In the genomic region with DNA sequence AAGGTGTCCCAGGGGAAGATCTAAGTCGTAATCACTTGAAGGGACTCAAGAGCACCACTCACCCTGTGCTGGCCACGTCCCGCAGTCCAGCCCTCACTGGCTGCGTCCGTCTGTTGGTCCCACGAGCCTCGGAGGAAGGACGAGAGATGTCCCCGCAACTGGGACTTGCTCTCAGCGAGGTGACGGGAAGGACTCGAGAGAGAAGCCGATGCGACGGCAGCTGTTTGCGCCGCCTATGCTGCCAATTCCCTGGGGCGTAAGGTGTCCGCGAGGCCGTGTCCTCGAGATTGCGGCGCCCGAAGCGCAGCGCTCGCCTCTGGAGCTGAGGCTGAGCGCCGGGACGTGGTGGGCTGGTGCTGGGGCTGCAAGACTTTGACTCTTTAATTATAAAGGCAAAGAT, we compare ENCODE assay signal across 22 cellular contexts.
A peak's percentile ranks its signal among the peaks of the same experiment; 100 is the strongest.
DNase-seq lines count a peak whose midpoint lies in the region; ATAC-seq and TF ChIP-seq lines count a peak whose summit lies in the region.
"Had no signal": no experiment of that assay in that cellular context is flagged by ENCODE, and none has a peak within 500 bp of the region (broad histone marks: within the 10 kb centered on the region; RNA-seq: fewer than 3 reads in every experiment).

No MANE protein-coding gene starts in this region.

- no peaks in the 10 kb centered on the region for H3K27me3 ChIP-seq in right cardiac atrium (ENCODE audit: control insufficient read depth, insufficient read depth)
- no peaks in the 10 kb centered on the region for H3K27me3 ChIP-seq in heart left ventricle
- H3K27me3 ChIP-seq: BLaER1 had no signal

- CTCF ChIA-PET in activated naive CD4-positive, alpha-beta T cell treated with anti-CD3 and anti-CD28 coated beads, Interleukin-2, amount 10 ng/mL, durations not matched to agents 7 days and 5 days (lab: Charles Lee), result no interaction called here

- no peaks in the 10 kb centered on the region for H3K4me1 ChIP-seq in right cardiac atrium (ENCODE audit: control insufficient read depth, insufficient read depth, low read length)
- no peaks in the 10 kb centered on the region for H3K4me1 ChIP-seq in heart left ventricle
- H3K4me1 ChIP-seq: BLaER1, Caco-2 had no signal

- H3K4me3 Mint-ChIP-seq in activated naive CD4-positive, alpha-beta T cell treated with anti-CD3 and anti-CD28 coated beads, Interleukin-2, amount 10 ng/mL, durations not matched to agents 7 days and 5 days, result no peak overlapping the region
- no peak overlapping the region for H3K4me3 Mint-ChIP-seq in activated naive CD8-positive, alpha-beta T cell treated with anti-CD3 and anti-CD28 coated beads for 36 hours
- H3K4me3 Mint-ChIP-seq: B cell; CD4-positive, CD25-positive, alpha-beta regulatory T cell; CD8-positive, alpha-beta T cell; GM23338; H9 had no signal

- WGBS in right cardiac atrium, result 94% methylated on average over 31 of the region's 31 CpGs
- 89 to 94% (median 91%) methylated on average over 31 of the region's 31 CpGs for WGBS in heart left ventricle, 4 donors

- H3K36me3 ChIP-seq in heart left ventricle, result no peaks in the 10 kb centered on the region
- H3K36me3 ChIP-seq: BLaER1 had no signal

- TF ChIP-seq CTCF in heart left ventricle (IDR thresholded peaks at IDR 0.05), result no peak

- peaks cover 10% of the 10 kb centered on the region for H3K9me3 Mint-ChIP-seq in activated naive CD4-positive, alpha-beta T cell treated with anti-CD3 and anti-CD28 coated beads, Interleukin-2, amount 10 ng/mL, durations not matched to agents 7 days and 5 days
- H3K9me3 Mint-ChIP-seq in activated naive CD8-positive, alpha-beta T cell treated with anti-CD3 and anti-CD28 coated beads for 36 hours, result peaks cover 11% of the 10 kb centered on the region

- ATAC-seq in right cardiac atrium (no peak), heart left ventricle (no peak)
- ATAC-seq: CD8-positive, alpha-beta T cell; GM12878; GM23338; HCT116 had no signal

- no peaks in the 10 kb centered on the region for H3K36me3 Mint-ChIP-seq in activated naive CD4-positive, alpha-beta T cell treated with anti-CD3 and anti-CD28 coated beads, Interleukin-2, amount 10 ng/mL, durations not matched to agents 7 days and 5 days
- no peaks in the 10 kb centered on the region for H3K36me3 Mint-ChIP-seq in activated naive CD8-positive, alpha-beta T cell treated with anti-CD3 and anti-CD28 coated beads for 36 hours
- H3K36me3 Mint-ChIP-seq: CD4-positive, CD25-positive, alpha-beta regulatory T cell; CD8-positive, alpha-beta T cell had no signal

- DNase-seq in activated effector memory CD4-positive, alpha-beta T cell treated with anti-CD3 and anti-CD28 coated beads, Interleukin-2, amount 50 U/mL, for 16 hours, result peak; percentile 56
- DNase-seq in activated effector memory CD4-positive, alpha-beta T cell treated with Interleukin-2 at 50 U/mL for 16 hours, result no peak
- peak in 2 of 3 donors; percentile 12 to 34 for DNase-seq in right cardiac atrium
- DNase-seq in heart left ventricle, result no peak
- DNase-seq in posterior vena cava (ENCODE audit: low spot score), result peak; percentile 62
- no peak for DNase-seq in activated naive CD4-positive, alpha-beta T cell treated with anti-CD3 and anti-CD28 coated beads, Interleukin-2, amount 10 ng/mL, durations not matched to agents 7 days and 5 days
- DNase-seq in activated naive CD8-positive, alpha-beta T cell treated with anti-CD3 and anti-CD28 coated beads for 36 hours, result no peak
- DNase-seq: Caco-2; CD4-positive, CD25-positive, alpha-beta regulatory T cell; CD8-positive, alpha-beta T cell; DMS153; DMS79; EL; GDM1; H9 had no signal

- no peak overlapping the region for H3K27ac Mint-ChIP-seq in activated naive CD4-positive, alpha-beta T cell treated with anti-CD3 and anti-CD28 coated beads, Interleukin-2, amount 10 ng/mL, durations not matched to agents 7 days and 5 days
- no peak overlapping the region for H3K27ac Mint-ChIP-seq in activated naive CD8-positive, alpha-beta T cell treated with anti-CD3 and anti-CD28 coated beads for 36 hours
- H3K27ac Mint-ChIP-seq: B cell; CD4-positive, CD25-positive, alpha-beta regulatory T cell; CD8-positive, alpha-beta T cell; GM23338; H9 had no signal

- TF ChIP-seq POLR2A in heart left ventricle (IDR thresholded peaks at IDR 0.05), result no peak

- no peaks in the 10 kb centered on the region for H3K9me3 ChIP-seq in right cardiac atrium (ENCODE audit: control insufficient read depth, low read length)
- peaks cover 0 to 10% (median 0%) of the 10 kb centered on the region in 12 donors for H3K9me3 ChIP-seq in heart left ventricle
- H3K9me3 ChIP-seq: Caco-2 had no signal

- no peaks in the 10 kb centered on the region for H3K4me1 Mint-ChIP-seq in activated naive CD4-positive, alpha-beta T cell treated with anti-CD3 and anti-CD28 coated beads, Interleukin-2, amount 10 ng/mL, durations not matched to agents 7 days and 5 days
- H3K4me1 Mint-ChIP-seq in activated naive CD8-positive, alpha-beta T cell treated with anti-CD3 and anti-CD28 coated beads for 36 hours, result no peaks in the 10 kb centered on the region
- H3K4me1 Mint-ChIP-seq: B cell; CD4-positive, CD25-positive, alpha-beta regulatory T cell; GM23338; H9 had no signal

- H3K27ac ChIP-seq in right cardiac atrium (ENCODE audit: low read length) (no peak overlapping the region), heart left ventricle (no peak overlapping the region)
- H3K27ac ChIP-seq: 22Rv1, BLaER1, C4-2B had no signal

- intact Hi-C loops in right cardiac atrium (cut with DNase I), result no loop called here
- intact Hi-C loops in heart left ventricle (cut with DNase I), result no loop called here
- intact Hi-C loops in posterior vena cava (cut with DNase I), result no loop called here

- no peak overlapping the region for H3K4me3 ChIP-seq in right cardiac atrium (ENCODE audit: low read length)
- H3K4me3 ChIP-seq in heart left ventricle, result no peak overlapping the region
- H3K4me3 ChIP-seq: BLaER1, GM12878, GM23338 had no signal

- no peaks in the 10 kb centered on the region for H3K27me3 Mint-ChIP-seq in activated naive CD4-positive, alpha-beta T cell treated with anti-CD3 and anti-CD28 coated beads, Interleukin-2, amount 10 ng/mL, durations not matched to agents 7 days and 5 days
- no peaks in the 10 kb centered on the region for H3K27me3 Mint-ChIP-seq in activated naive CD8-positive, alpha-beta T cell treated with anti-CD3 and anti-CD28 coated beads for 36 hours
- H3K27me3 Mint-ChIP-seq: B cell; CD4-positive, CD25-positive, alpha-beta regulatory T cell had no signal

Comparison
In these comparisons a context has a peak if more than half of its experiments do, and no peak if none do; other contexts are left out.
1. DNase-seq: peak in activated effector memory CD4-positive, alpha-beta T cell treated with anti-CD3 and anti-CD28 coated beads, Interleukin-2, amount 50 U/mL, for 16 hours (single experiment), right cardiac atrium (2 of 3) and posterior vena cava (single experiment); none in activated effector memory CD4-positive, alpha-beta T cell treated with Interleukin-2 at 50 U/mL for 16 hours (single experiment), heart left ventricle (0 of 5), activated naive CD4-positive, alpha-beta T cell treated with anti-CD3 and anti-CD28 coated beads, Interleukin-2, amount 10 ng/mL, durations not matched to agents 7 days and 5 days (single experiment) and activated naive CD8-positive, alpha-beta T cell treated with anti-CD3 and anti-CD28 coated beads for 36 hours (single experiment).